ENCODE assay signal across 1 cellular context in genomic region chr10:69142983-69143382, GRCh38.
TF ChIP-seq lines count a peak whose summit lies in the region.

No MANE protein-coding gene starts in this region.

TF ChIP-seq in IMR-90, 13 proteins besides CTCF, POLR2A, EP300 and RAD21 (continued from another document):
- TF ChIP-seq BHLHE40 (IDR thresholded peaks at IDR 0.05; ENCODE audit: low read depth, low read length): no peak
- no peak for TF ChIP-seq SMC3 (IDR thresholded peaks at IDR 0.05; ENCODE audit: low read depth, low read length)
TF ChIP-seq in IMR-90: peak in this region for 0.
